ENCODE assay signal across 7 cellular contexts in genomic region chr14:21268612-21269251, GRCh38. TPM values are rescaled to one million over a fixed set of nuclear protein-coding genes. Genes with fewer than 3 reads are reported as not detected.
DNase-seq lines count a peak whose midpoint lies in the region; ATAC-seq and TF ChIP-seq lines count a peak whose summit lies in the region.

No MANE protein-coding gene starts in this region.

- in situ Hi-C loops in G401 (cut with HindIII; ENCODE audit: low sequenced_read_pairs) = no loop called here

- H3F3A ChIP-seq in Loucy (ENCODE audit: low read depth) = peaks cover 3% of the 10 kb centered on the region; the same call in 1 of the 2 replicates

- H3K27me3 ChIP-seq in Loucy (ENCODE audit: insufficient read depth, low read length, poor library complexity, severe bottlenecking) (peaks cover 9% of the 10 kb centered on the region), muscle layer of colon (ENCODE audit: control insufficient read depth in 1 of 2, insufficient read depth in 2 of 2, low read length in 2 of 2) (no peaks in the 10 kb centered on the region)

- ATAC-seq in T-cell (replicated peaks in 1 of 4) (no peak), GM19324 (IDR thresholded peaks at IDR 0.05; ENCODE audit: low FRiP score, unreplicated experiment) (no peak)
- ATAC-seq in effector memory CD8-positive, alpha-beta T cell (replicated peaks) = no peak

- H3K9ac ChIP-seq in Loucy (ENCODE audit: low read depth, low read length, poor library complexity, severe bottlenecking) (peak overlapping the region; percentile 98), muscle layer of colon (ENCODE audit: low read length) (peak overlapping the region; percentile 98)

- H3K9me2 ChIP-seq in Loucy (replicated peaks; ENCODE audit: low read depth, low read length) = no peaks in the 10 kb centered on the region

- H3K27ac Mint-ChIP-seq in T-cell = peak overlapping the region; percentile 100
- H3K27ac Mint-ChIP-seq in effector memory CD8-positive, alpha-beta T cell = peak overlapping the region; percentile 97

- H3K4me3 ChIP-seq in Loucy (ENCODE audit: low read length, poor library complexity, severe bottlenecking) (peak overlapping the region; percentile 95), muscle layer of colon (ENCODE audit: low read depth in 1 of 2, low read length in 2 of 2) (peak overlapping the region; percentile 59 to 84)

- DNase-seq in G401 (ENCODE audit: low spot score) (peak; percentile 48), T-cell (peak in 16 of 34 experiments; percentile 11 to 46 (median 24)), cortex of kidney (lab: John Stamatoyannopoulos, UW) (no peak)
- peak in 2 of 3 experiments; percentile 26 to 30 for DNase-seq in effector memory CD8-positive, alpha-beta T cell

- H3K27ac ChIP-seq in muscle layer of colon (ENCODE audit: low read depth, low read length) = peak overlapping the region; percentile 85

- H2AFZ ChIP-seq in Loucy (ENCODE audit: low read length) = no peak overlapping the region

- CTCF ChIA-PET in T-cell (lab: Charles Lee) = no interaction called here

- H3K79me2 ChIP-seq in Loucy (ENCODE audit: insufficient read depth, low read length) = peaks cover 55% of the 10 kb centered on the region

- TF ChIP-seq CTCF in Loucy (conservative IDR thresholded peaks at IDR 0.05; ENCODE audit: low read length) = no peak

- peak overlapping the region; percentile 90 to 100 (median 100) for H3K4me3 Mint-ChIP-seq in T-cell
- peak overlapping the region; percentile 94 for H3K4me3 Mint-ChIP-seq in effector memory CD8-positive, alpha-beta T cell

- H3K4me2 ChIP-seq in Loucy (ENCODE audit: low read depth, low read length, poor library complexity, severe bottlenecking) = peak overlapping the region; percentile 98

- H3K27me3 Mint-ChIP-seq in T-cell = no peaks in the 10 kb centered on the region
- no peaks in the 10 kb centered on the region for H3K27me3 Mint-ChIP-seq in effector memory CD8-positive, alpha-beta T cell

- H3K4me1 ChIP-seq in Loucy (ENCODE audit: insufficient read depth, low read length, poor library complexity, severe bottlenecking) (peaks cover 52% of the 10 kb centered on the region), muscle layer of colon (ENCODE audit: insufficient read depth, low read length) (peaks cover 30% of the 10 kb centered on the region)

- H4K20me1 ChIP-seq in Loucy (ENCODE audit: insufficient read depth, low read length, poor library complexity, severe bottlenecking) = peaks cover 53% of the 10 kb centered on the region

- H3K36me3 ChIP-seq in Loucy (ENCODE audit: insufficient read depth, low read length) (peaks cover 32% of the 10 kb centered on the region), muscle layer of colon (ENCODE audit: insufficient read depth, low read length) (peaks cover 4% of the 10 kb centered on the region)

- peaks cover 43 to 52% (median 45%) of the 10 kb centered on the region in 3 donors for H3K4me1 Mint-ChIP-seq in T-cell
- peaks cover 35 to 46% of the 10 kb centered on the region in 2 donors for H3K4me1 Mint-ChIP-seq in effector memory CD8-positive, alpha-beta T cell (ENCODE audit: low read depth in 2 of 2)

- H3K9me3 Mint-ChIP-seq in T-cell = no peaks in the 10 kb centered on the region
- H3K9me3 Mint-ChIP-seq in effector memory CD8-positive, alpha-beta T cell = no peaks in the 10 kb centered on the region

- H3K36me3 Mint-ChIP-seq in T-cell = peaks cover 36% of the 10 kb centered on the region
- peaks cover 69% of the 10 kb centered on the region for H3K36me3 Mint-ChIP-seq in effector memory CD8-positive, alpha-beta T cell (ENCODE audit: insufficient read depth)

- POLR2A ChIA-PET in T-cell (lab: Charles Lee) = interaction anchor here (1.6 to 6.2 kb wide), 3 partner anchors 12 to 38 kb away, joined by 7 to 88 read pairs (median 14); no protein-coding TSS in a partner anchor

- H3K9me3 ChIP-seq in Loucy (ENCODE audit: insufficient read depth, low read depth, low read length) = no peaks in the 10 kb centered on the region
- no peaks in the 10 kb centered on the region for H3K9me3 ChIP-seq in muscle layer of colon (ENCODE audit: low read length)

RNA-seq across cellular contexts. Expression of gene HNRNPC, which starts 0.5 kb away (rescaled TPM):
- 1,370 and 1,766 TPM in 2 replicates for total RNA-seq in G401 (2014; rRNA removed; shearing (Covaris generic))
- 100 to 1,000 TPM; 417 to 530 (median 441) TPM for total RNA-seq in T-cell

RNA-seq across cellular contexts. Expression of gene RPGRIP1, which starts 11.2 kb away (rescaled TPM):
- total RNA-seq in G401 (2014; rRNA removed; shearing (Covaris generic)) = 0.18 TPM in 1 of 2 replicates, not detected in the other
- total RNA-seq in T-cell = under 1 TPM in 2 of 5 donors, not detected in 3; 0.16 to 0.76 TPM
